Comparison of ENCODE assay signal across 1 cellular context in genomic region chr20:52191436-52192295, GRCh38.
A peak's percentile ranks its signal among the peaks of the same experiment; 100 is the strongest.
TF ChIP-seq lines count a peak whose summit lies in the region.

Gene ZFP64, minus strand, starts transcription at chr20:52191779. Its CDS starts 143 bp downstream, at chr20:52191636.

TF ChIP-seq in GM12878, 131 proteins besides CTCF, POLR2A, EP300 and RAD21 (continued from another document and continues in another):
- TF ChIP-seq ZBTB40 (IDR thresholded peaks at IDR 0.05; ENCODE audit: borderline replicate concordance), result peak; percentile 78; the same call in 1 of the 2 replicates
- TF ChIP-seq ATF2 (IDR thresholded peaks at IDR 0.05; ENCODE audit: low read length), result no peak
- no peak for TF ChIP-seq RCOR1 (conservative IDR thresholded peaks at IDR 0.05; ENCODE audit: low read depth, low read length)
- no peak for TF ChIP-seq SP1 (IDR thresholded peaks at IDR 0.05; ENCODE audit: low read depth, low read length)
- peak; percentile 80 for TF ChIP-seq ELK1 (IDR thresholded peaks at IDR 0.05; ENCODE audit: low read depth, low read length)
- TF ChIP-seq NRF1 (conservative IDR thresholded peaks at IDR 0.05; ENCODE audit: low read depth, low read length), result no peak
- no peak for TF ChIP-seq ZNF274 (IDR thresholded peaks at IDR 0.05; ENCODE audit: insufficient read depth, insufficient read length)
- peak; percentile 83 for TF ChIP-seq YY1 (IDR thresholded peaks at IDR 0.05; ENCODE audit: low read depth, low read length)
- TF ChIP-seq BCL3 (IDR thresholded peaks at IDR 0.05; ENCODE audit: borderline replicate concordance, insufficient read depth, low read depth, low read length, poor library complexity, severe bottlenecking), result no peak
- no peak for TF ChIP-seq MYC (IDR thresholded peaks at IDR 0.05; ENCODE audit: insufficient read depth, insufficient read length, insufficient replicate concordance, low read length, severe bottlenecking)
- TF ChIP-seq SUZ12 (IDR thresholded peaks at IDR 0.05; ENCODE audit: unreplicated experiment), result no peak
- TF ChIP-seq CBX3 (IDR thresholded peaks at IDR 0.05; ENCODE audit: borderline replicate concordance, low read depth), result no peak
- TF ChIP-seq SUPT20H (IDR thresholded peaks at IDR 0.05; ENCODE audit: borderline replicate concordance, control insufficient read depth, low read depth, low read length), result no peak
- no peak for TF ChIP-seq IRF5 (IDR thresholded peaks at IDR 0.05; ENCODE audit: borderline replicate concordance)
- no peak for TF ChIP-seq CUX1 (IDR thresholded peaks at IDR 0.05; ENCODE audit: insufficient replicate concordance, low read depth, low read length)
- peak; percentile 10; the same call in 1 of the 2 replicates for TF ChIP-seq PKNOX1 (IDR thresholded peaks at IDR 0.05)
- TF ChIP-seq DPF2 (IDR thresholded peaks at IDR 0.05), result peak; percentile 85
- TF ChIP-seq MEF2B (IDR thresholded peaks at IDR 0.05; ENCODE audit: partially characterized antibody, poor library complexity, severe bottlenecking), result no peak
- TF ChIP-seq NKRF (conservative IDR thresholded peaks at IDR 0.05), result peak; percentile 60; the same call in 1 of the 2 replicates
- TF ChIP-seq GATAD2B (conservative IDR thresholded peaks at IDR 0.05; ENCODE audit: low read depth), result peak; percentile 91
- TF ChIP-seq E2F8 (IDR thresholded peaks at IDR 0.05; ENCODE audit: low read depth, partially characterized antibody), result peak; percentile 24
- TF ChIP-seq CREM (IDR thresholded peaks at IDR 0.05; ENCODE audit: low read depth), result peak; percentile 58
- no peak; the same call in 2 of the 3 replicates for TF ChIP-seq POU2F2 (IDR thresholded peaks at IDR 0.05; ENCODE audit: borderline replicate concordance, low read depth, low read length)
- TF ChIP-seq REST (IDR thresholded peaks at IDR 0.05; ENCODE audit: low read depth, low read length), result 0 out of 2 replicates have a peak, but pooled peaks have one; percentile 17
